ENCODE assay signal across 8 cellular contexts in genomic region chr17:34254651-34255380, GRCh38. TPM values are rescaled to one million over a fixed set of nuclear protein-coding genes. Genes with fewer than 3 reads are reported as not detected.
DNase-seq lines count a peak whose midpoint lies in the region; ATAC-seq and TF ChIP-seq lines count a peak whose summit lies in the region.

Gene CCL2, plus strand, starts transcription at chr17:34255285. Its CDS starts 65 bp downstream, at chr17:34255350.

- WGBS in GM23248 (ENCODE audit: low coverage in 1 of 2, low lambda C conversion rate in 2 of 2, missing lambda C conversion rate in 2 of 2), 2 experiments = 0 to 3% methylated on average over 11 of the region's 11 CpGs

- DNase-seq in GM23248 (peak; percentile 78), SJCRH30 (peak; percentile 82 to 90), fibroblast of lung (ENCODE audit: low read depth in 2 of 2) (peak; percentile 66 to 90), DMS53 treated with DMSO at 0.1 percent for 48 hours (lab: John Stamatoyannopoulos, UW; ENCODE audit: unreplicated experiment) (no peak)

- H3K36me3 ChIP-seq in GM23248 (ENCODE audit: low read depth) (no peaks in the 10 kb centered on the region), SJCRH30 (no peaks in the 10 kb centered on the region), fibroblast of lung (ENCODE audit: control insufficient read depth, insufficient read depth, low read length) (no peaks in the 10 kb centered on the region), muscle layer of colon (ENCODE audit: insufficient read depth, low read length) (no peaks in the 10 kb centered on the region)

- H4K20me1 ChIP-seq in GM23248 (ENCODE audit: insufficient read depth) (no peaks in the 10 kb centered on the region), fibroblast of lung (ENCODE audit: control insufficient read depth, extremely low read depth, insufficient read depth, low read length) (no peaks in the 10 kb centered on the region)

- H2AFZ ChIP-seq in GM23248 = peak within 1 kb of the TSS; percentile 75
- H2AFZ ChIP-seq in fibroblast of lung (ENCODE audit: low read length) = peak within 1 kb of the TSS; percentile 75

- H3F3A ChIP-seq in GM23248 (ENCODE audit: insufficient read depth) = peaks cover 86% of the 10 kb centered on the region

- H3K9ac ChIP-seq in GM23248 (peak within 1 kb of the TSS; percentile 65), fibroblast of lung (ENCODE audit: insufficient read depth, low read length) (peak within 1 kb of the TSS; percentile 55), muscle layer of colon (ENCODE audit: low read length) (peak within 1 kb of the TSS; percentile 51)

- H3K27ac ChIP-seq in GM23248 (peak within 1 kb of the TSS; percentile 95), SJCRH30 (peak within 1 kb of the TSS; percentile 73), fibroblast of lung (ENCODE audit: insufficient read depth, low read length) (peak within 1 kb of the TSS; percentile 65), muscle layer of colon (ENCODE audit: low read depth, low read length) (peak within 1 kb of the TSS; percentile 83)

- H3K9me3 ChIP-seq in GM23248 (ENCODE audit: low read depth) = no peaks in the 10 kb centered on the region
- no peaks in the 10 kb centered on the region for H3K9me3 ChIP-seq in SJCRH30 (replicated peaks)
- H3K9me3 ChIP-seq in fibroblast of lung (ENCODE audit: control insufficient read depth, insufficient read depth, low read depth, low read length) = no peaks in the 10 kb centered on the region
- H3K9me3 ChIP-seq in muscle layer of colon (ENCODE audit: low read length) = no peaks in the 10 kb centered on the region

- H3K4me3 ChIP-seq in GM23248 (peak within 1 kb of the TSS; percentile 78), SJCRH30 (peak within 1 kb of the TSS; percentile 56), fibroblast of lung (replicated peaks in 1 of 4; ENCODE audit: control extremely low read depth in 1 of 4, insufficient read depth in 1 of 4, low read depth in 3 of 4, low read length in 4 of 4) (peak within 1 kb of the TSS; percentile 51 to 66 (median 55)), muscle layer of colon (ENCODE audit: low read depth in 1 of 2, low read length in 2 of 2) (peak within 1 kb of the TSS; percentile 33 to 63)

- no peaks in the 10 kb centered on the region for H3K9me2 ChIP-seq in GM23248 (ENCODE audit: insufficient read depth)

- peak within 1 kb of the TSS; percentile 77 for H3K4me2 ChIP-seq in GM23248 (ENCODE audit: unreplicated experiment)
- H3K4me2 ChIP-seq in fibroblast of lung (ENCODE audit: extremely low read depth, insufficient read depth, low read length) = peak within 1 kb of the TSS; percentile 96

- H3K79me2 ChIP-seq in GM23248 (ENCODE audit: insufficient read depth) = no peaks in the 10 kb centered on the region
- no peaks in the 10 kb centered on the region for H3K79me2 ChIP-seq in fibroblast of lung (ENCODE audit: control insufficient read depth, insufficient read depth, low read length)

- no peak for ATAC-seq in GM18868 (IDR thresholded peaks at IDR 0.05; ENCODE audit: unreplicated experiment)
- no peak for ATAC-seq in GM18858 (IDR thresholded peaks at IDR 0.05; ENCODE audit: unreplicated experiment)
- no peak for ATAC-seq in HG03045 (IDR thresholded peaks at IDR 0.05; ENCODE audit: unreplicated experiment)

- no peak for TF ChIP-seq CTCF in fibroblast of lung (conservative IDR thresholded peaks at IDR 0.05 in 1 of 2, IDR thresholded peaks at IDR 0.05 in 1 of 2; ENCODE audit: low read depth in 1 of 2, low read length in 2 of 2)

- H3K27me3 ChIP-seq in GM23248 (replicated peaks; ENCODE audit: insufficient read depth) (no peaks in the 10 kb centered on the region), SJCRH30 (no peaks in the 10 kb centered on the region), fibroblast of lung (ENCODE audit: control insufficient read depth, insufficient read depth, low read length) (no peaks in the 10 kb centered on the region), muscle layer of colon (ENCODE audit: control insufficient read depth in 1 of 2, insufficient read depth in 2 of 2, low read length in 2 of 2) (no peaks in the 10 kb centered on the region)

- H3K4me1 ChIP-seq in GM23248 (ENCODE audit: insufficient read depth) = peaks cover 67% of the 10 kb centered on the region
- peaks cover 36% of the 10 kb centered on the region for H3K4me1 ChIP-seq in SJCRH30
- peaks cover 34% of the 10 kb centered on the region for H3K4me1 ChIP-seq in fibroblast of lung (ENCODE audit: control insufficient read depth, extremely low read depth, insufficient read depth, low read length)
- peaks cover 61% of the 10 kb centered on the region for H3K4me1 ChIP-seq in muscle layer of colon (ENCODE audit: insufficient read depth, low read length)

- in situ Hi-C loops in GM23248 (cut with MboI) = no loop called here

RNA-seq across cellular contexts. Expression of gene CCL2, which starts in this region (rescaled TPM):
- 28.3 and 33.1 TPM in 2 replicates for total RNA-seq in GM23248 (2014; rRNA removed; shearing (Covaris generic))
- polyA plus RNA-seq in GM23248 (2016; fragmentation: Nextera tagmentation; extraction: Ambion mirVana) (111 and 115 TPM in 2 replicates), fibroblast of lung (65.7 and 170 TPM in 2 replicates)
- 5.3 and 6.7 TPM in 2 replicates for total RNA-seq in SJCRH30 (2014; rRNA removed; shearing (Covaris generic))
- 23.1 and 42.9 TPM in 2 replicates for total RNA-seq in fibroblast of lung
- polyA plus RNA-seq in fibroblast of lung (2012) = 41.7 and 132 TPM in 2 replicates
- 30.5 and 101 TPM in 2 replicates for polyA minus RNA-seq in fibroblast of lung (ENCODE audit: low replicate concordance)
